ENCODE assay signal across 15 cellular contexts in genomic region chr10:104415526-104416165, GRCh38.
DNase-seq lines count a peak whose midpoint lies in the region; ATAC-seq, FAIRE-seq and TF ChIP-seq lines count a peak whose summit lies in the region.
"Had no signal": no experiment of that assay in that cellular context is flagged by ENCODE, and none has a peak within 500 bp of the region (broad histone marks: within the 10 kb centered on the region; RNA-seq: fewer than 3 reads in every experiment).

No MANE protein-coding gene starts in this region.

- H3K27me3 ChIP-seq in Panc1 (ENCODE audit: control insufficient read depth, insufficient read depth, low read length) (peaks cover 2% of the 10 kb centered on the region; the same call in 1 of the 2 replicates), bronchial epithelial cell (ENCODE audit: control insufficient read depth, insufficient read depth, low read length) (no peaks in the 10 kb centered on the region), neutrophil (no peaks in the 10 kb centered on the region)
- H3K27me3 ChIP-seq: BLaER1 treated with 17β-estradiol and CSF1 and Interleukin-3, amounts not matched to agents 10 nM and 100 nM had no signal

- no TSS peak for BruUV-seq in Panc1 (replicated peaks; lab: Mats Ljungman, UMichigan)

- no peak overlapping the region for H3K4me3 ChIP-seq in Panc1 (ENCODE audit: low read depth in 2 of 2, low read length in 2 of 2)
- no peak overlapping the region for H3K4me3 ChIP-seq in bronchial epithelial cell (ENCODE audit: low read depth, low read length)
- H3K4me3 ChIP-seq in neutrophil (ENCODE audit: low read depth in 1 of 2, low read length in 1 of 2): no peak overlapping the region
- H3K4me3 ChIP-seq: BLaER1 treated with 17β-estradiol and CSF1 and Interleukin-3, amounts not matched to agents 10 nM and 100 nM; HAP-1 had no signal

- H3K4me1 ChIP-seq in Panc1 (ENCODE audit: control insufficient read depth, insufficient read depth, low read length) (no peaks in the 10 kb centered on the region), neutrophil (ENCODE audit: control insufficient read depth in 1 of 2, insufficient read depth in 1 of 2, low read depth in 1 of 2, low read length in 1 of 2) (peaks cover 47 to 55% of the 10 kb centered on the region in 2 experiments)
- H3K4me1 ChIP-seq: HAP-1 had no signal

- CTCF ChIA-PET in Panc1 (lab: Charles Lee): no interaction called here

- peak; percentile 55 for FAIRE-seq in bronchial epithelial cell (lab: Jason Lieb, UNC)
- FAIRE-seq: GM19239 had no signal

- intact Hi-C loops in Panc1 (cut with micrococcal nuclease; ENCODE audit: unreplicated experiment): no loop called here

- TF ChIP-seq CTCF in Panc1 (IDR thresholded peaks at IDR 0.05): no peak
- no peak for TF ChIP-seq CTCF in bronchial epithelial cell (IDR thresholded peaks at IDR 0.05; ENCODE audit: insufficient read depth, low read length, severe bottlenecking)
- no peak for TF ChIP-seq CTCF in neutrophil (IDR thresholded peaks at IDR 0.05)

- H3K36me3 ChIP-seq in Panc1 (ENCODE audit: control insufficient read depth, insufficient read depth, low read length) (no peaks in the 10 kb centered on the region), bronchial epithelial cell (ENCODE audit: control insufficient read depth, insufficient read depth, low read length) (no peaks in the 10 kb centered on the region), neutrophil (no peaks in the 10 kb centered on the region)
- H3K36me3 ChIP-seq: BLaER1 treated with 17β-estradiol and CSF1 and Interleukin-3, amounts not matched to agents 10 nM and 100 nM; HAP-1 had no signal

- no peak for DNase-seq in Panc1 (ENCODE audit: low read depth, low spot score)
- peak; percentile 86 for DNase-seq in bronchial epithelial cell (ENCODE audit: low read depth)
- DNase-seq in islet precursor cell: peak; percentile 27
- DNase-seq in SW480 (ENCODE audit: low spot score): no peak
- no peak for DNase-seq in effector CD8-positive, alpha-beta T cell (lab: John Stamatoyannopoulos, UW)
- no peak for DNase-seq in cortex of kidney (lab: John Stamatoyannopoulos, UW)
- DNase-seq: ACHN; CD4-positive, CD25-positive, alpha-beta regulatory T cell; DMS53; GOT3 had no signal

- no peak overlapping the region for H3K27ac ChIP-seq in Panc1 (ENCODE audit: low read length)
- H3K27ac ChIP-seq in neutrophil: peak overlapping the region; percentile 94
- H3K27ac ChIP-seq: BLaER1 treated with 17β-estradiol and CSF1 and Interleukin-3, amounts not matched to agents 10 nM and 100 nM; HL-60 had no signal

- in situ Hi-C loops in Panc1 (cut with HindIII; ENCODE audit: low pct_unique_long_range_greater_than_20kb, low sequenced_read_pairs): no loop called here

- POLR2A ChIA-PET in Panc1 (lab: Charles Lee): interaction anchor here (0.6 kb wide), 1 partner anchor 28 kb away, joined by 4 read pairs; no protein-coding TSS in a partner anchor

- no peaks in the 10 kb centered on the region for H3K9me3 ChIP-seq in Panc1 (ENCODE audit: control insufficient read depth, insufficient read depth, low read depth, low read length)
- no peaks in the 10 kb centered on the region for H3K9me3 ChIP-seq in neutrophil
- H3K9me3 ChIP-seq: HAP-1 had no signal

- 0 out of 2 replicates have a peak, but pooled peaks have one; percentile 42 for ATAC-seq in Panc1

Comparison
In these comparisons a context has a peak if more than half of its experiments do, and no peak if none do; other contexts are left out.
1. DNase-seq: peak in bronchial epithelial cell (single experiment) and islet precursor cell (single experiment); none in Panc1 (single experiment), SW480 (single experiment), effector CD8-positive, alpha-beta T cell (single experiment) and cortex of kidney (single experiment).